ENCODE assay signal across 13 cellular contexts in genomic region chr7:69864822-69865221, GRCh38.
DNase-seq lines count a peak whose midpoint lies in the region; ATAC-seq and TF ChIP-seq lines count a peak whose summit lies in the region.
"Had no signal": no experiment of that assay in that cellular context is flagged by ENCODE, and none has a peak within 500 bp of the region (broad histone marks: within the 10 kb centered on the region; RNA-seq: fewer than 3 reads in every experiment).

No MANE protein-coding gene starts in this region.

- no peaks in the 10 kb centered on the region for H3K4me1 Mint-ChIP-seq in activated T-helper 17 cell treated with anti-CD3 and anti-CD28 coated beads, Interleukin-2, amount 50 U/mL, for 72 hours

- intact Hi-C loops in sciatic nerve (cut with DNase I) = no loop called here

- H3K27me3 Mint-ChIP-seq in activated T-helper 17 cell treated with anti-CD3 and anti-CD28 coated beads, Interleukin-2, amount 50 U/mL, for 72 hours = peaks cover 3% of the 10 kb centered on the region
- H3K27me3 Mint-ChIP-seq: B cell had no signal

- no peaks in the 10 kb centered on the region for H3K36me3 Mint-ChIP-seq in activated T-helper 17 cell treated with anti-CD3 and anti-CD28 coated beads, Interleukin-2, amount 50 U/mL, for 72 hours (ENCODE audit: low read depth)

- no peak overlapping the region for H3K4me3 Mint-ChIP-seq in activated T-helper 17 cell treated with anti-CD3 and anti-CD28 coated beads, Interleukin-2, amount 50 U/mL, for 72 hours
- H3K4me3 Mint-ChIP-seq: activated T-cell treated with anti-CD3 and anti-CD28 coated beads, Interleukin-2, amount 50 U/mL, for 72 hours; B cell had no signal

- TF ChIP-seq CTCF in GM13977 (IDR thresholded peaks at IDR 0.05; ENCODE audit: extremely low read depth, insufficient read depth, missing control alignments) = no peak

- peak; percentile 75 for ATAC-seq in GM19035 (IDR thresholded peaks at IDR 0.05; ENCODE audit: unreplicated experiment)
- ATAC-seq in HG02852 (IDR thresholded peaks at IDR 0.05; ENCODE audit: unreplicated experiment) = peak; percentile 79
- no peak for ATAC-seq in activated T-helper 17 cell treated with anti-CD3 and anti-CD28 coated beads, Interleukin-2, amount 50 U/mL, for 72 hours (replicated peaks)
- ATAC-seq in sciatic nerve = no peak
- ATAC-seq: activated T-cell treated with anti-CD3 and anti-CD28 coated beads, Interleukin-2, amount 50 U/mL, for 72 hours; pancreas had no signal

- H3K9me3 Mint-ChIP-seq in activated T-helper 17 cell treated with anti-CD3 and anti-CD28 coated beads, Interleukin-2, amount 50 U/mL, for 72 hours = no peaks in the 10 kb centered on the region
- H3K9me3 Mint-ChIP-seq: activated T-cell treated with anti-CD3 and anti-CD28 coated beads, Interleukin-2, amount 50 U/mL, for 72 hours had no signal

- in situ Hi-C loops in GM13977 (cut with MboI; ENCODE audit: low pct_unique_long_range_greater_than_20kb, low sequenced_read_pairs, unreplicated experiment) = no loop called here

- no peak overlapping the region for H3K27ac Mint-ChIP-seq in activated T-helper 17 cell treated with anti-CD3 and anti-CD28 coated beads, Interleukin-2, amount 50 U/mL, for 72 hours
- H3K27ac Mint-ChIP-seq: activated T-cell treated with anti-CD3 and anti-CD28 coated beads, Interleukin-2, amount 50 U/mL, for 72 hours; B cell had no signal

- DNase-seq in GM13977 (ENCODE audit: low spot score) (peak; percentile 17), NCI-H1694 treated with DMSO at 0.1 percent for 48 hours (lab: John Stamatoyannopoulos, UW) (peak; percentile 96), sciatic nerve (ENCODE audit: low spot score) (no peak)
- DNase-seq in activated naive CD4-positive, alpha-beta T cell treated with Interleukin-2 at 50 U/mL for 16 hours = no peak
- DNase-seq: activated CD4-positive, alpha-beta T cell treated with anti-CD3 and anti-CD28 coated beads, Interleukin-2, amount 50 U/mL, for 4 hours; activated T-cell treated with anti-CD3 and anti-CD28 coated beads, Interleukin-2, amount 50 U/mL, for 72 hours; left ventricle myocardium inferior; pancreas; stimulated activated naive CD4-positive, alpha-beta T cell had no signal

Comparison
In these comparisons a context has a peak if more than half of its experiments do, and no peak if none do; other contexts are left out.
1. DNase-seq: peak in GM13977 (single experiment) and NCI-H1694 treated with DMSO at 0.1 percent for 48 hours (single experiment); none in activated naive CD4-positive, alpha-beta T cell treated with Interleukin-2 at 50 U/mL for 16 hours (single experiment) and sciatic nerve (single experiment).
2. ATAC-seq: peak in GM19035 (single experiment) and HG02852 (single experiment); none in activated T-helper 17 cell treated with anti-CD3 and anti-CD28 coated beads, Interleukin-2, amount 50 U/mL, for 72 hours (single experiment) and sciatic nerve (single experiment).